ENCODE assay signal across 8 cellular contexts in genomic region chr1:203326830-203327683, GRCh38. TPM values are rescaled to one million over a fixed set of nuclear protein-coding genes. Genes with fewer than 3 reads are reported as not detected.
DNase-seq lines count a peak whose midpoint lies in the region; ATAC-seq lines count a peak whose summit lies in the region.

No MANE protein-coding gene starts in this region.

- peaks cover 5% of the 10 kb centered on the region for H3K4me1 ChIP-seq in endocrine pancreas (ENCODE audit: control insufficient read depth, insufficient read depth, low read length)

- H3K36me3 Mint-ChIP-seq in activated CD8-positive, alpha-beta memory T cell treated with anti-CD3 and anti-CD28 coated beads, Interleukin-2, amount 10 ng/mL, durations not matched to agents 7 days and 5 days: no peaks in the 10 kb centered on the region

- H3K9ac ChIP-seq in endocrine pancreas (ENCODE audit: control insufficient read depth, insufficient read depth, low read length): peak overlapping the region; percentile 42

- no peaks in the 10 kb centered on the region for H3K27me3 Mint-ChIP-seq in activated CD8-positive, alpha-beta memory T cell treated with anti-CD3 and anti-CD28 coated beads, Interleukin-2, amount 10 ng/mL, durations not matched to agents 7 days and 5 days

- H3K27me3 ChIP-seq in endocrine pancreas (ENCODE audit: control insufficient read depth, insufficient read depth, low read length): no peaks in the 10 kb centered on the region

- CTCF ChIA-PET in activated CD8-positive, alpha-beta memory T cell treated with anti-CD3 and anti-CD28 coated beads, Interleukin-2, amount 10 ng/mL, durations not matched to agents 7 days and 5 days (lab: Charles Lee): interaction anchor here (0.8 to 9.7 kb wide), 10 partner anchors 9 to 288 kb away, joined by 3 to 227 read pairs (median 38); partner anchors contain the start of gene BTG2

- no peaks in the 10 kb centered on the region for H3K36me3 ChIP-seq in endocrine pancreas (ENCODE audit: control insufficient read depth, insufficient read depth, low read length)

- no peaks in the 10 kb centered on the region for H3K9me3 Mint-ChIP-seq in activated CD8-positive, alpha-beta memory T cell treated with anti-CD3 and anti-CD28 coated beads, Interleukin-2, amount 10 ng/mL, durations not matched to agents 7 days and 5 days (ENCODE audit: low read depth)

- peak; percentile 53 for ATAC-seq in GM21367 (IDR thresholded peaks at IDR 0.05; ENCODE audit: unreplicated experiment)
- ATAC-seq in activated CD8-positive, alpha-beta memory T cell treated with anti-CD3 and anti-CD28 coated beads, Interleukin-2, amount 10 ng/mL, durations not matched to agents 7 days and 5 days: peak; percentile 91

- DNase-seq in COLO668 (lab: John Stamatoyannopoulos, UW; ENCODE audit: unreplicated experiment) (peak; percentile 97), HT1080 (ENCODE audit: low read depth) (peak; percentile 85), NOMO-1 (lab: John Stamatoyannopoulos, UW; ENCODE audit: unreplicated experiment in 2 of 2) (peak; percentile 94 to 96), mesenteric fat pad (ENCODE audit: low spot score) (peak; percentile 99)
- DNase-seq in activated CD8-positive, alpha-beta memory T cell treated with anti-CD3 and anti-CD28 coated beads, Interleukin-2, amount 10 ng/mL, durations not matched to agents 7 days and 5 days: peak; percentile 96
- DNase-seq in stimulated activated CD8-positive, alpha-beta memory T cell treated with anti-CD3 and anti-CD28 coated beads, Interleukin-15, amount 100 ng/mL, for 24 hours (ENCODE audit: low read depth): peak; percentile 87

- H3K27ac Mint-ChIP-seq in activated CD8-positive, alpha-beta memory T cell treated with anti-CD3 and anti-CD28 coated beads, Interleukin-2, amount 10 ng/mL, durations not matched to agents 7 days and 5 days: peak overlapping the region; percentile 91

- H3K4me3 Mint-ChIP-seq in activated CD8-positive, alpha-beta memory T cell treated with anti-CD3 and anti-CD28 coated beads, Interleukin-2, amount 10 ng/mL, durations not matched to agents 7 days and 5 days: peak overlapping the region; percentile 71

- H3K4me3 ChIP-seq in endocrine pancreas (ENCODE audit: control insufficient read depth, insufficient read depth, low read length): no peak overlapping the region

- peaks cover 66% of the 10 kb centered on the region for H3K4me1 Mint-ChIP-seq in activated CD8-positive, alpha-beta memory T cell treated with anti-CD3 and anti-CD28 coated beads, Interleukin-2, amount 10 ng/mL, durations not matched to agents 7 days and 5 days

- no peaks in the 10 kb centered on the region for H3K9me3 ChIP-seq in endocrine pancreas (ENCODE audit: control insufficient read depth, low read length)

RNA-seq across cellular contexts. Expression of gene BTG2, which starts 21.7 kb away (rescaled TPM):
- 10.9 and 11.8 TPM in 2 replicates for total RNA-seq in HT1080 (2014; rRNA removed; shearing (Covaris generic))
- 10.4 and 10.8 TPM in 2 replicates for polyA plus RNA-seq in HT1080 (2015; cell fraction: cytosol; rRNA removed)
- 6.6 and 8.0 TPM in 2 replicates for polyA plus RNA-seq in HT1080 (2015; cell fraction: nucleus; rRNA removed)
- 100 to 1,000 TPM in 1 of 2 experiments, 10 to 100 TPM in 1; 72.2 to 142 TPM for total RNA-seq in activated CD8-positive, alpha-beta memory T cell treated with anti-CD3 and anti-CD28 coated beads, Interleukin-2, amount 10 ng/mL, durations not matched to agents 7 days and 5 days
- 178 TPM for total RNA-seq in mesenteric fat pad

RNA-seq across cellular contexts. Expression of gene FMOD, which starts 23.9 kb away (rescaled TPM):
- total RNA-seq in HT1080 (2014; rRNA removed; shearing (Covaris generic)): 0.20 TPM in 1 of 2 replicates, not detected in the other
- polyA plus RNA-seq in HT1080 (2015; cell fraction: cytosol; rRNA removed): not detected in 2 replicates
- polyA plus RNA-seq in HT1080 (2015; cell fraction: nucleus; rRNA removed): not detected in 2 replicates
- under 1 TPM in 1 of 2 experiments, not detected in 1; 0.19 TPM for total RNA-seq in activated CD8-positive, alpha-beta memory T cell treated with anti-CD3 and anti-CD28 coated beads, Interleukin-2, amount 10 ng/mL, durations not matched to agents 7 days and 5 days
- 95.2 TPM for total RNA-seq in mesenteric fat pad

Comparison
In these comparisons a context has a peak if more than half of its experiments do, and no peak if none do; other contexts are left out.
1. RNA of gene FMOD, which starts 23.9 kb away (total RNA-seq): 95.2 TPM in mesenteric fat pad (single experiment); 0.19 TPM in activated CD8-positive, alpha-beta memory T cell treated with anti-CD3 and anti-CD28 coated beads, Interleukin-2, amount 10 ng/mL, durations not matched to agents 7 days and 5 days and 0.20 TPM in HT1080; every median in the first group is over 10 times any median in the second.
2. Peak in every context shown above with its lines, with median percentiles within 50 percentile points of each other: DNase-seq.